Comparison of ENCODE assay signal across 9 cellular contexts in the genomic region with DNA sequence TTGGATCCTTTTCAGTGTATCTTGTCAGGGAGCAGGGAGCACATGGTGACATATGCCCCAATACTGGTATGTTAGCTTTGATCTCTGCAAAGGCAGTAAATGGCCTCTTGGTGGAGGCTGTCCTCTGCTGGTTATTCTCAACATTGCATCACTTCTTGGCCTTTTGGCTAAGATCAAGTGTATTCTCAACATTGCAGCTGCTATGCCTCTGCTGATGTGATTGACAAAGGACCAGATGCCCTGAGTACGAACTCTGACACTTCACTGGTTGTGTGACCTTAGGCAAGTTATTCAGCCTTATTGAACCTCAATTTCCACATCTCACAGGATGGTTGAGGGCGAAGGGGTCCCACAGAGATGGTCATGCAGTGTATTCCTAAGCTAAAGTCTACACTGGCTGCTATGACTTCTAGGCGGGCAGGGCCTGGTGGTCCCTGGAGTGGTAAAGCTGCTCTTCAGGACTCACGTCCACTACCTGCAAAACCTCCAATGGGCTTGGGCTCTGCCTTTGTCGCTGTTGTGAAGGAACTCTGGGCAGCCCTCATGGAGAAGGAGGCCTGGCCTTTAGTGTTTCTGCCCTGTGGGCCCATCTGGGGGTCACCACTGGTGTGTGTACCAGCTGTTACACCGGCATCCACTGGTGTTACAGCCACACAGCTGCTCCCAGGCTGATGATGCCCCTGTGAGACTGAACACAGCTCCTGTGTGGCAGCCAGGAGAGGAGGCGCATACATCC.
DNase-seq lines count a peak whose midpoint lies in the region; ATAC-seq and TF ChIP-seq lines count a peak whose summit lies in the region.
"Had no signal": no experiment of that assay in that cellular context is flagged by ENCODE, and none has a peak within 500 bp of the region (broad histone marks: within the 10 kb centered on the region; RNA-seq: fewer than 3 reads in every experiment).

No MANE protein-coding gene starts in this region.

- peak; percentile 82 for DNase-seq in DMS 273 treated with DMSO at 0.1 percent for 48 hours (lab: John Stamatoyannopoulos, UW)
- DNase-seq in OCI-M1 (lab: John Stamatoyannopoulos, UW): peak; percentile 88
- peak; percentile 8 for DNase-seq in activated T-helper 9 cell treated with anti-CD3 and anti-CD28 coated beads, Interleukin-2, amount 50 U/mL, for 16 hours (ENCODE audit: low read depth)
- peak; percentile 60 for DNase-seq in glutamatergic neuron
- peak; percentile 91 for DNase-seq in pons (ENCODE audit: low spot score)
- DNase-seq in 8988T: no peak

- peak; percentile 43 for ATAC-seq in GM21381 (IDR thresholded peaks at IDR 0.05; ENCODE audit: unreplicated experiment)

- no peak overlapping the region for H3K4me3 Mint-ChIP-seq in glutamatergic neuron (ENCODE audit: unreplicated experiment)
- H3K4me3 Mint-ChIP-seq: activated naive CD8-positive, alpha-beta T cell had no signal

- peaks cover 22% of the 10 kb centered on the region for H3K4me1 Mint-ChIP-seq in glutamatergic neuron (ENCODE audit: low read depth, unreplicated experiment)

- peaks cover 2% of the 10 kb centered on the region for H3K9me3 Mint-ChIP-seq in glutamatergic neuron (ENCODE audit: unreplicated experiment)

- peaks cover 3% of the 10 kb centered on the region for H3K27me3 Mint-ChIP-seq in glutamatergic neuron (ENCODE audit: unreplicated experiment)
- H3K27me3 Mint-ChIP-seq: activated naive CD8-positive, alpha-beta T cell had no signal

- TF ChIP-seq CTCF in LNCAP (IDR thresholded peaks at IDR 0.05): peak; percentile 96
- peak; percentile 85 for TF ChIP-seq CTCF in glutamatergic neuron (IDR thresholded peaks at IDR 0.05; ENCODE audit: partially characterized antibody, unreplicated experiment)

- H3K27ac Mint-ChIP-seq in glutamatergic neuron (ENCODE audit: unreplicated experiment): peak overlapping the region; percentile 45
- H3K27ac Mint-ChIP-seq: activated naive CD8-positive, alpha-beta T cell had no signal

- H3K36me3 Mint-ChIP-seq in glutamatergic neuron (ENCODE audit: unreplicated experiment): no peaks in the 10 kb centered on the region
- H3K36me3 Mint-ChIP-seq: activated naive CD8-positive, alpha-beta T cell had no signal
